9 cellular contexts compared by ENCODE assay signal in genomic region chr2:135473567-135473966, GRCh38. TPM values are rescaled to one million over a fixed set of nuclear protein-coding genes. Genes with fewer than 3 reads are reported as not detected.
DNase-seq lines count a peak whose midpoint lies in the region; ATAC-seq and TF ChIP-seq lines count a peak whose summit lies in the region.
"Had no signal": no experiment of that assay in that cellular context is flagged by ENCODE, and none has a peak within 500 bp of the region (broad histone marks: within the 10 kb centered on the region; RNA-seq: fewer than 3 reads in every experiment).

No MANE protein-coding gene starts in this region.

- no peak overlapping the region for H3K27ac ChIP-seq in right atrium auricular region
- H3K27ac ChIP-seq in right lobe of liver, result no peak overlapping the region
- H3K27ac ChIP-seq in prostate gland, result no peak overlapping the region

- H3K9me3 ChIP-seq in right atrium auricular region, result no peaks in the 10 kb centered on the region
- H3K9me3 ChIP-seq in right lobe of liver, result no peaks in the 10 kb centered on the region
- H3K9me3 ChIP-seq in prostate gland, result no peaks in the 10 kb centered on the region

- CTCF ChIA-PET in activated CD8-positive, alpha-beta T cell treated with anti-CD3 and anti-CD28 coated beads for 36 hours (lab: Charles Lee), result interaction anchor here (0.6 to 3.0 kb wide), 10 partner anchors 10 to 469 kb away, joined by 3 to 32 read pairs (median 4); no protein-coding TSS in a partner anchor

- H3K4me1 Mint-ChIP-seq in activated CD8-positive, alpha-beta T cell treated with anti-CD3 and anti-CD28 coated beads for 36 hours (ENCODE audit: low read depth), result peaks cover 8% of the 10 kb centered on the region
- H3K4me1 Mint-ChIP-seq: central memory CD8-positive, alpha-beta T cell had no signal

- no peaks in the 10 kb centered on the region for H3K36me3 ChIP-seq in right atrium auricular region
- no peaks in the 10 kb centered on the region for H3K36me3 ChIP-seq in right lobe of liver
- no peaks in the 10 kb centered on the region for H3K36me3 ChIP-seq in prostate gland

- no peak overlapping the region for H3K27ac Mint-ChIP-seq in activated CD8-positive, alpha-beta T cell treated with anti-CD3 and anti-CD28 coated beads for 36 hours

- H3K4me1 ChIP-seq in right atrium auricular region (no peaks in the 10 kb centered on the region), right lobe of liver (no peaks in the 10 kb centered on the region), prostate gland (replicated peaks) (no peaks in the 10 kb centered on the region)

- H3K27me3 Mint-ChIP-seq in activated CD8-positive, alpha-beta T cell treated with anti-CD3 and anti-CD28 coated beads for 36 hours, result no peaks in the 10 kb centered on the region
- H3K27me3 Mint-ChIP-seq: central memory CD8-positive, alpha-beta T cell had no signal

- no peak for DNase-seq in right atrium auricular region (ENCODE audit: low spot score)
- no peak for DNase-seq in Right ventricle myocardium superior
- DNase-seq in LHCN-M2 (ENCODE audit: low read depth), result peak; percentile 19
- peak; percentile 45 for DNase-seq in activated CD8-positive, alpha-beta T cell treated with anti-CD3 and anti-CD28 coated beads for 36 hours
- no peak for DNase-seq in right lobe of liver
- DNase-seq in activated CD4-positive, CD25-positive, alpha-beta regulatory T cell treated with anti-CD3 and anti-CD28 coated beads, Interleukin-2, amount 50 U/mL, for 72 hours, result no peak
- no peak for DNase-seq in prostate gland (ENCODE audit: low spot score)

- TF ChIP-seq POLR2A in right lobe of liver (IDR thresholded peaks at IDR 0.05) (no peak), prostate gland (IDR thresholded peaks at IDR 0.05) (no peak)

- peak; percentile 19 to 52 for TF ChIP-seq CTCF in right atrium auricular region (IDR thresholded peaks at IDR 0.05)
- peak; percentile 35 for TF ChIP-seq CTCF in activated CD8-positive, alpha-beta T cell treated with anti-CD3 and anti-CD28 coated beads for 36 hours (IDR thresholded peaks at IDR 0.05)
- TF ChIP-seq CTCF in right lobe of liver (IDR thresholded peaks at IDR 0.05), result peak; percentile 25 to 51 (median 38)
- no peak for TF ChIP-seq CTCF in prostate gland (IDR thresholded peaks at IDR 0.05)

- no peaks in the 10 kb centered on the region for H3K36me3 Mint-ChIP-seq in activated CD8-positive, alpha-beta T cell treated with anti-CD3 and anti-CD28 coated beads for 36 hours (ENCODE audit: low read depth)

- H3K27me3 ChIP-seq in right atrium auricular region, result no peaks in the 10 kb centered on the region
- H3K27me3 ChIP-seq in right lobe of liver, result no peaks in the 10 kb centered on the region
- no peaks in the 10 kb centered on the region for H3K27me3 ChIP-seq in prostate gland (replicated peaks; ENCODE audit: insufficient read depth)

- WGBS in right lobe of liver (ENCODE audit: insufficient coverage, low coverage, low lambda C conversion rate, missing lambda C conversion rate), result 54% methylated on average over 2 of the region's 2 CpGs
- 82% methylated on average over 2 of the region's 2 CpGs for WGBS in prostate gland

- H3K4me3 Mint-ChIP-seq in activated CD8-positive, alpha-beta T cell treated with anti-CD3 and anti-CD28 coated beads for 36 hours, result no peak overlapping the region
- H3K4me3 Mint-ChIP-seq: central memory CD8-positive, alpha-beta T cell had no signal

- no peaks in the 10 kb centered on the region for H3K9me3 Mint-ChIP-seq in activated CD8-positive, alpha-beta T cell treated with anti-CD3 and anti-CD28 coated beads for 36 hours
- H3K9me3 Mint-ChIP-seq: central memory CD8-positive, alpha-beta T cell had no signal

- POLR2A ChIA-PET in activated CD8-positive, alpha-beta T cell treated with anti-CD3 and anti-CD28 coated beads for 36 hours (lab: Charles Lee), result no interaction called here

- H3K4me3 ChIP-seq in right atrium auricular region (no peak overlapping the region), right lobe of liver (no peak overlapping the region), prostate gland (no peak overlapping the region)

- no peak for ATAC-seq in Right ventricle myocardium superior (ENCODE audit: poor library complexity)
- peak; percentile 37 for ATAC-seq in activated CD8-positive, alpha-beta T cell treated with anti-CD3 and anti-CD28 coated beads for 36 hours
- peak; percentile 51 to 63 (median 58) for ATAC-seq in right lobe of liver
- ATAC-seq in HG03196 (IDR thresholded peaks at IDR 0.05; ENCODE audit: unreplicated experiment), result no peak

- intact Hi-C loops in Right ventricle myocardium superior (cut with DNase I) (no loop called here), right lobe of liver (cut with DNase I) (no loop called here), prostate gland (cut with DNase I) (no loop called here)
- intact Hi-C loops in activated CD8-positive, alpha-beta T cell treated with anti-CD3 and anti-CD28 coated beads for 36 hours (cut with micrococcal nuclease), result loop anchor here (5.0 to 10.0 kb wide), 2 partner anchors 239 to 469 kb away; no protein-coding TSS in a partner anchor

RNA-seq across cellular contexts. Expression of gene ZRANB3, which starts 57.5 kb away (rescaled TPM):
- 1 to 10 TPM; 1.6 to 2.3 TPM for total RNA-seq in right atrium auricular region
- 1.7 TPM for total RNA-seq in Right ventricle myocardium superior
- total RNA-seq in LHCN-M2 (2014; rRNA removed), result 10.4 and 11.5 TPM in 2 replicates
- 1.9 TPM for polyA plus RNA-seq in LHCN-M2 (2012)
- 10 to 100 TPM; 21.4 to 21.5 TPM for total RNA-seq in activated CD8-positive, alpha-beta T cell treated with anti-CD3 and anti-CD28 coated beads for 36 hours
- total RNA-seq in right lobe of liver, result 1 to 10 TPM; 3.3 to 5.6 (median 4.0) TPM
- 10 to 100 TPM in 1 of 2 donors, 1 to 10 TPM in 1; 5.1 to 11.1 TPM for total RNA-seq in prostate gland

RNA-seq across cellular contexts. Expression of gene R3HDM1, which starts 57.7 kb away (rescaled TPM):
- total RNA-seq in right atrium auricular region (10 to 100 TPM; 12.1 to 14.3 TPM), Right ventricle myocardium superior (12.5 TPM), LHCN-M2 (2014; rRNA removed) (9.0 and 11.7 TPM in 2 replicates), right lobe of liver (10 to 100 TPM in 4 of 6 experiments, 1 to 10 TPM in 2; 8.0 to 17.8 (median 12.2) TPM), prostate gland (10 to 100 TPM in 1 of 2 donors, 1 to 10 TPM in 1; 9.3 to 51.5 TPM)
- 13.6 TPM for polyA plus RNA-seq in LHCN-M2 (2012)
- total RNA-seq in activated CD8-positive, alpha-beta T cell treated with anti-CD3 and anti-CD28 coated beads for 36 hours, result 10 to 100 TPM; 66.5 to 75.8 TPM

Comparison
In these comparisons a context has a peak if more than half of its experiments do, and no peak if none do; other contexts are left out.
1. DNase-seq: peak in LHCN-M2 (single experiment) and activated CD8-positive, alpha-beta T cell treated with anti-CD3 and anti-CD28 coated beads for 36 hours (single experiment); none in right atrium auricular region (single experiment), Right ventricle myocardium superior (single experiment), right lobe of liver (0 of 3), activated CD4-positive, CD25-positive, alpha-beta regulatory T cell treated with anti-CD3 and anti-CD28 coated beads, Interleukin-2, amount 50 U/mL, for 72 hours (single experiment) and prostate gland (single experiment).
2. CTCF ChIP-seq: peak in right atrium auricular region (2 of 2), activated CD8-positive, alpha-beta T cell treated with anti-CD3 and anti-CD28 coated beads for 36 hours (single experiment) and right lobe of liver (4 of 4); none in prostate gland (0 of 4).
3. ATAC-seq: peak in activated CD8-positive, alpha-beta T cell treated with anti-CD3 and anti-CD28 coated beads for 36 hours (single experiment) and right lobe of liver (4 of 4); none in Right ventricle myocardium superior (single experiment) and HG03196 (single experiment).